15 cellular contexts compared by ENCODE assay signal in the genomic region with DNA sequence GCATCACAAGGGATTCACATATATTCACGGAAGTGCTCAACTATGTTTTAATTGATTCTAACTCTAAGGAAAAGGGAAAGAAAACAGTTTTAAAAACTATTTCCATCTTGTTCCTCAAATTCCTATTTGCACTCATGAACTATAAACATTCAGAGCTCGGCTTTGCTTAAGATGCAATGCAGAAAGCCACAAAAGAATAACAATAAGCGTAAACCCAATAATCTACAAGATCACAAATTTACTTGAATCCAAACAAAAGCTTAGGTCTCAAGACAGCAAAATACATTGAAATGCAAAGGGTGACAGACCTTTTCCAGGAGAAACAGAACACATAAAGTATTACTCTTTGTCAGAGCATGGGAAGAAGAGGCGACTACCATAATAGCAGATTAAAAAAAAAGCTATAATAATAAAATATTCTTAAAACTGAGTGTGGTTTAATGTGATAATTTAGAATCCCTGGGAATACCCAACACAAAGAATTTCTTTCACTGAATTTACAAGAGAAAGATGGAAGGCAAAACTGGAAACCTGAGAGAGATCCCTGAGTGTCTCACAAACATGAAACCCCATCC.
DNase-seq lines count a peak whose midpoint lies in the region; ATAC-seq, FAIRE-seq and TF ChIP-seq lines count a peak whose summit lies in the region.
"Had no signal": no experiment of that assay in that cellular context is flagged by ENCODE, and none has a peak within 500 bp of the region (broad histone marks: within the 10 kb centered on the region; RNA-seq: fewer than 3 reads in every experiment).

No MANE protein-coding gene starts in this region.

- H3K27me3 ChIP-seq in IMR-90 (ENCODE audit: control insufficient read depth, insufficient read depth, low read length) = no peaks in the 10 kb centered on the region
- no peaks in the 10 kb centered on the region for H3K27me3 ChIP-seq in H1 (replicated peaks in 1 of 4; ENCODE audit: control insufficient read depth in 3 of 4, extremely low read depth in 1 of 4, insufficient read depth in 3 of 4, low read length in 3 of 4)
- no peaks in the 10 kb centered on the region for H3K27me3 ChIP-seq in mesenchymal stem cell (ENCODE audit: control insufficient read depth in 1 of 2, insufficient read depth in 1 of 2, low read length in 2 of 2)

- no peaks in the 10 kb centered on the region for H4K20me1 ChIP-seq in IMR-90 (ENCODE audit: insufficient read depth, low read length)
- no peaks in the 10 kb centered on the region for H4K20me1 ChIP-seq in H1 (replicated peaks in 1 of 2; ENCODE audit: control insufficient read depth in 1 of 2, insufficient read depth in 2 of 2, low read length in 2 of 2)

- H3K18ac ChIP-seq in IMR-90 (ENCODE audit: low read depth, low read length) (peak overlapping the region; percentile 66; the same call in 1 of the 2 replicates), H1 (ENCODE audit: extremely low read depth, low read length) (no peak overlapping the region), mesenchymal stem cell (ENCODE audit: low read depth in 1 of 2, low read length in 2 of 2) (peak overlapping the region in 1 of 2 experiments; percentile 93)

- H3K4me3 ChIP-seq in IMR-90 (ENCODE audit: insufficient read depth, low read depth, low read length) = no peak overlapping the region
- H3K4me3 ChIP-seq in H1 (ENCODE audit: extremely low read depth in 1 of 4, insufficient read depth in 2 of 4, low read depth in 3 of 4, low read length in 4 of 4) = no peak overlapping the region
- no peak overlapping the region for H3K4me3 ChIP-seq in mesenchymal stem cell (ENCODE audit: insufficient read depth in 1 of 2, low read depth in 1 of 2, low read length in 2 of 2)
- H3K4me3 ChIP-seq: A549 had no signal

- H3K56ac ChIP-seq in IMR-90 (ENCODE audit: extremely low read depth, insufficient read depth, low read length) (peak overlapping the region; percentile 66; the same call in 1 of the 2 replicates), H1 (replicated peaks; ENCODE audit: insufficient read length, low read depth, low read length) (no peak overlapping the region)

- H2BK15ac ChIP-seq in IMR-90 (ENCODE audit: low read depth, low read length) = peak overlapping the region; percentile 84; the same call in 1 of the 3 replicates
- H2BK15ac ChIP-seq in H1 (ENCODE audit: low read length) = no peak overlapping the region
- no peak overlapping the region for H2BK15ac ChIP-seq in mesenchymal stem cell (ENCODE audit: low read depth, poor library complexity, severe bottlenecking)

- H3K27ac ChIP-seq in IMR-90 (ENCODE audit: insufficient read depth, low read length) (no peak overlapping the region), H1 (ENCODE audit: low read depth, low read length) (no peak overlapping the region), mesenchymal stem cell (ENCODE audit: low read length, poor library complexity, severe bottlenecking) (no peak overlapping the region)
- H3K27ac ChIP-seq: A549 had no signal

- H2BK120ac ChIP-seq in IMR-90 (ENCODE audit: low read depth, low read length) (peak overlapping the region; percentile 79), H1 (replicated peaks; ENCODE audit: low read depth, low read length) (no peak overlapping the region), mesenchymal stem cell (ENCODE audit: low read depth, low read length) (no peak overlapping the region)

- H3K4me3 Mint-ChIP-seq in chondrocyte (ENCODE audit: unreplicated experiment) = no peak overlapping the region
- H3K4me3 Mint-ChIP-seq: CD14-positive monocyte; CD8-positive, alpha-beta T cell had no signal

- peaks cover 3% of the 10 kb centered on the region; the same call in 1 of the 2 replicates for H3K23me2 ChIP-seq in H1 (ENCODE audit: low read depth, low read length)

- no TSS peak for BruUV-seq in IMR-90 (replicated peaks; lab: Mats Ljungman, UMichigan)

- no peak for TF ChIP-seq CTCF in IMR-90 (conservative IDR thresholded peaks at IDR 0.05; ENCODE audit: low read depth, low read length)
- TF ChIP-seq CTCF in H1 (IDR thresholded peaks at IDR 0.05; ENCODE audit: control extremely low read depth in 1 of 3, insufficient read depth in 1 of 3, low read depth in 1 of 3, low read length in 3 of 3) = no peak
- no peak for TF ChIP-seq CTCF in chondrocyte (IDR thresholded peaks at IDR 0.05)

- H2AK9ac ChIP-seq in IMR-90 (replicated peaks; ENCODE audit: low read depth, low read length, poor library complexity) = no peak overlapping the region

- H3K14ac ChIP-seq in IMR-90 (replicated peaks; ENCODE audit: low read depth, low read length) (peak overlapping the region; percentile 33; the same call in 1 of the 2 replicates), H1 (ENCODE audit: insufficient read length) (no peak overlapping the region), mesenchymal stem cell (ENCODE audit: low read length in 2 of 2) (no peak overlapping the region)

- no peaks in the 10 kb centered on the region for H3K79me2 ChIP-seq in H1 (ENCODE audit: control insufficient read depth in 1 of 2, insufficient read depth in 2 of 2, low read length in 2 of 2)

- H3K23ac ChIP-seq in IMR-90 (ENCODE audit: low read depth, low read length) (peak overlapping the region; percentile 12; the same call in 1 of the 2 replicates), H1 (ENCODE audit: insufficient read length) (no peak overlapping the region), mesenchymal stem cell (ENCODE audit: low read length in 2 of 2) (no peak overlapping the region)

- H3K9me3 ChIP-seq in IMR-90 (ENCODE audit: control insufficient read depth, insufficient read depth, low read length) (no peaks in the 10 kb centered on the region), H1 (ENCODE audit: insufficient read depth in 2 of 2, low read depth in 1 of 2, low read length in 1 of 2) (no peaks in the 10 kb centered on the region), mesenchymal stem cell (ENCODE audit: control insufficient read depth, low read length) (no peaks in the 10 kb centered on the region)
- H3K9me3 ChIP-seq: A549 had no signal

- H4K8ac ChIP-seq in IMR-90 (ENCODE audit: low read depth in 2 of 2, low read length in 2 of 2) (peak overlapping the region in 1 of 2 experiments; percentile 74; a peak in 1 of 4 replicates), H1 (ENCODE audit: extremely low read depth, insufficient read depth, low read length) (no peak overlapping the region), mesenchymal stem cell (ENCODE audit: low read length) (no peak overlapping the region)

- H3K4ac ChIP-seq in IMR-90 (ENCODE audit: low read depth, low read length) = peak overlapping the region; percentile 24; the same call in 1 of the 2 replicates
- H3K4ac ChIP-seq in H1 (replicated peaks; ENCODE audit: insufficient read length, low read depth, low read length) = no peak overlapping the region
- H3K4ac ChIP-seq in mesenchymal stem cell (ENCODE audit: low read depth in 1 of 2, low read length in 2 of 2) = peak overlapping the region in 1 of 2 experiments; percentile 89

- no peak for FAIRE-seq in H1 (lab: Jason Lieb, UNC)
- FAIRE-seq: A549, D721Med, HepG2, HTR-8/SVneo had no signal

- H2BK5ac ChIP-seq in IMR-90 (ENCODE audit: low read depth, low read length, poor library complexity, severe bottlenecking) (no peak overlapping the region), H1 (ENCODE audit: low read depth, low read length) (no peak overlapping the region), mesenchymal stem cell (ENCODE audit: low read depth, low read length, poor library complexity, severe bottlenecking) (no peak overlapping the region)

- WGBS in IMR-90 (ENCODE audit: extremely low coverage in 2 of 2, insufficient read length in 1 of 2), 2 experiments = 20% methylated on average over 1 of the region's 4 CpGs; no CpG with 5 or more reads in 1 of the 2 experiments
- 87% methylated on average over 4 of the region's 4 CpGs; no CpG with 5 or more reads in 1 of the 2 experiments for WGBS in H1 (ENCODE audit: extremely low coverage in 1 of 2, insufficient coverage in 1 of 2, insufficient read length in 1 of 2, insufficient replicate concordance in 2 of 2, low coverage in 1 of 2, low lambda C conversion rate in 2 of 2, missing lambda C conversion rate in 1 of 2), 2 experiments
- 8% methylated on average over 3 of the region's 4 CpGs for WGBS in mesenchymal stem cell

- TF ChIP-seq EP300 in H1 (IDR thresholded peaks at IDR 0.05; ENCODE audit: borderline replicate concordance in 1 of 2, low read depth in 2 of 2, low read length in 2 of 2) = no peak

- H2AFZ ChIP-seq in IMR-90 (replicated peaks; ENCODE audit: low read length, poor library complexity) (no peak overlapping the region), H1 (ENCODE audit: low read length) (peak overlapping the region; percentile 96; the same call in 1 of the 2 replicates), mesenchymal stem cell (ENCODE audit: low read depth, low read length) (no peak overlapping the region)

- CTCF ChIA-PET in IMR-90 (lab: Yijun Ruan, JAX) = no interaction called here
- CTCF ChIA-PET in H1 (lab: Charles Lee; ENCODE audit: partially characterized antibody) = interaction anchor here (0.5 to 1.0 kb wide), 2 partner anchors 79 to 90 kb away, joined by 3 to 4 read pairs; no protein-coding TSS in a partner anchor

- H4K91ac ChIP-seq in IMR-90 (ENCODE audit: insufficient read depth, low read depth, low read length) (peak overlapping the region; percentile 57; the same call in 1 of the 2 replicates), H1 (replicated peaks; ENCODE audit: insufficient read length, low read length) (no peak overlapping the region), mesenchymal stem cell (ENCODE audit: low read length) (no peak overlapping the region)

- H2AK5ac ChIP-seq in IMR-90 (ENCODE audit: low read depth, low read length) (no peak overlapping the region), H1 (ENCODE audit: low read depth, low read length) (no peak overlapping the region), mesenchymal stem cell (ENCODE audit: low read length, severe bottlenecking) (no peak overlapping the region)

- H3K4me2 ChIP-seq in IMR-90 (ENCODE audit: low read depth, low read length) (no peak overlapping the region), H1 (ENCODE audit: insufficient read depth in 1 of 2, low read depth in 2 of 2, low read length in 2 of 2) (no peak overlapping the region), mesenchymal stem cell (ENCODE audit: low read length, poor library complexity, severe bottlenecking) (no peak overlapping the region)
- H3K4me2 ChIP-seq: A549 had no signal

- H2BK20ac ChIP-seq in IMR-90 (ENCODE audit: low read depth, low read length) (peak overlapping the region; percentile 61), H1 (ENCODE audit: low read length) (no peak overlapping the region)

- intact Hi-C loops in IMR-90 (cut with micrococcal nuclease) = no loop called here

- H2BK12ac ChIP-seq in H1 (ENCODE audit: low read depth, low read length) = no peak overlapping the region
- H2BK12ac ChIP-seq in mesenchymal stem cell (ENCODE audit: low read length in 2 of 2) = no peak overlapping the region

- H3K36me3 ChIP-seq in IMR-90 (ENCODE audit: control insufficient read depth, insufficient read depth, low read length) (no peaks in the 10 kb centered on the region), H1 (ENCODE audit: control insufficient read depth in 2 of 4, insufficient read depth in 4 of 4, low read length in 3 of 4) (no peaks in the 10 kb centered on the region), mesenchymal stem cell (ENCODE audit: control insufficient read depth in 1 of 2, insufficient read depth in 2 of 2, low read depth in 1 of 2, low read length in 2 of 2) (no peaks in the 10 kb centered on the region)

- H3K4me1 Mint-ChIP-seq in chondrocyte (ENCODE audit: low read depth) = no peaks in the 10 kb centered on the region
- H3K4me1 Mint-ChIP-seq: CD14-positive monocyte had no signal

- dilution Hi-C loops in IMR-90 (cut with HindIII; ENCODE audit: low sequenced_read_pairs, unreplicated experiment) = no loop called here

- TF ChIP-seq RAD21 in IMR-90 (IDR thresholded peaks at IDR 0.05; ENCODE audit: low read length) (no peak), H1 (IDR thresholded peaks at IDR 0.05 in 1 of 2, conservative IDR thresholded peaks at IDR 0.05 in 1 of 2; ENCODE audit: low read depth in 2 of 2, low read length in 2 of 2) (no peak)

- H3K9ac ChIP-seq in IMR-90 (ENCODE audit: low read depth, low read length) (no peak overlapping the region), H1 (replicated peaks in 1 of 4; ENCODE audit: extremely low read depth in 1 of 4, low read depth in 3 of 4, low read length in 3 of 4) (no peak overlapping the region), mesenchymal stem cell (ENCODE audit: low read length) (no peak overlapping the region)

- H3K4me1 ChIP-seq in IMR-90 (ENCODE audit: control insufficient read depth, insufficient read depth, low read length) (peaks cover 3% of the 10 kb centered on the region; the same call in 1 of the 2 replicates), H1 (replicated peaks in 1 of 4; ENCODE audit: control insufficient read depth in 3 of 4, insufficient read depth in 4 of 4, low read length in 3 of 4) (no peaks in the 10 kb centered on the region; a peak in 1 of 7 replicates), mesenchymal stem cell (ENCODE audit: control insufficient read depth, insufficient read depth, low read depth, low read length) (no peaks in the 10 kb centered on the region)
- H3K4me1 ChIP-seq: A549 had no signal

- H3K36me3 Mint-ChIP-seq in chondrocyte (ENCODE audit: low read depth) = no peaks in the 10 kb centered on the region
- H3K36me3 Mint-ChIP-seq: CD14-positive monocyte; CD8-positive, alpha-beta T cell had no signal

- POLR2A ChIA-PET in IMR-90 (lab: Charles Lee; ENCODE audit: unreplicated experiment) = no interaction called here
- POLR2A ChIA-PET in H1 (lab: Charles Lee; ENCODE audit: partially characterized antibody) = no interaction called here

- no peak overlapping the region for H4K5ac ChIP-seq in IMR-90 (ENCODE audit: low read depth, low read length)
- no peak overlapping the region for H4K5ac ChIP-seq in H1 (ENCODE audit: insufficient read length, low read depth, low read length)

- DNase-seq in IMR-90 (peak; percentile 43), H1 (ENCODE audit: low read depth in 1 of 2, low spot score in 2 of 2) (no peak), mesenchymal stem cell (peak; percentile 68), AG08395 (ENCODE audit: low spot score) (no peak), chondrocyte (ENCODE audit: low spot score) (no peak), RPMI8226 (no peak)
- DNase-seq: CD8-positive, alpha-beta T cell; COR-L47; H7 had no signal

- ATAC-seq in IMR-90 (ENCODE audit: low read depth) (peak; percentile 65), GM19455 (IDR thresholded peaks at IDR 0.05; ENCODE audit: unreplicated experiment) (no peak)
- ATAC-seq: A549; CD8-positive, alpha-beta T cell; HepG2 had no signal

- H3K9me3 Mint-ChIP-seq in chondrocyte (ENCODE audit: low read depth) = no peaks in the 10 kb centered on the region

- no peaks in the 10 kb centered on the region for H3K27me3 Mint-ChIP-seq in chondrocyte (ENCODE audit: low read depth)

- TF ChIP-seq POLR2A in IMR-90 (IDR thresholded peaks at IDR 0.05; ENCODE audit: low read depth, low read length) (no peak), H1 (IDR thresholded peaks at IDR 0.05; ENCODE audit: control extremely low read depth in 1 of 2, low read depth in 2 of 2, low read length in 2 of 2) (no peak)

- no peak overlapping the region for H3K27ac Mint-ChIP-seq in chondrocyte (ENCODE audit: unreplicated experiment)
- H3K27ac Mint-ChIP-seq: CD14-positive monocyte; CD8-positive, alpha-beta T cell had no signal

- H3K79me1 ChIP-seq in IMR-90 (ENCODE audit: low read depth in 1 of 2, low read length in 2 of 2) (no peaks in the 10 kb centered on the region), H1 (ENCODE audit: low read depth, low read length) (no peaks in the 10 kb centered on the region), mesenchymal stem cell (replicated peaks; ENCODE audit: low read length, poor library complexity, severe bottlenecking) (no peaks in the 10 kb centered on the region)

- no peaks in the 10 kb centered on the region for H3K9me1 ChIP-seq in IMR-90 (ENCODE audit: insufficient read depth, low read length)

- in situ Hi-C loops in IMR-90 (cut with MboI; ENCODE audit: low sequenced_read_pairs) = no loop called here

Comparison
In these comparisons a context has a peak if more than half of its experiments do, and no peak if none do; other contexts are left out.
1. DNase-seq: peak in IMR-90 (single experiment) and mesenchymal stem cell (single experiment); none in H1 (0 of 2), AG08395 (single experiment), chondrocyte (single experiment) and RPMI8226 (single experiment).